Comparison of ENCODE assay signal across 16 cellular contexts in the genomic region with DNA sequence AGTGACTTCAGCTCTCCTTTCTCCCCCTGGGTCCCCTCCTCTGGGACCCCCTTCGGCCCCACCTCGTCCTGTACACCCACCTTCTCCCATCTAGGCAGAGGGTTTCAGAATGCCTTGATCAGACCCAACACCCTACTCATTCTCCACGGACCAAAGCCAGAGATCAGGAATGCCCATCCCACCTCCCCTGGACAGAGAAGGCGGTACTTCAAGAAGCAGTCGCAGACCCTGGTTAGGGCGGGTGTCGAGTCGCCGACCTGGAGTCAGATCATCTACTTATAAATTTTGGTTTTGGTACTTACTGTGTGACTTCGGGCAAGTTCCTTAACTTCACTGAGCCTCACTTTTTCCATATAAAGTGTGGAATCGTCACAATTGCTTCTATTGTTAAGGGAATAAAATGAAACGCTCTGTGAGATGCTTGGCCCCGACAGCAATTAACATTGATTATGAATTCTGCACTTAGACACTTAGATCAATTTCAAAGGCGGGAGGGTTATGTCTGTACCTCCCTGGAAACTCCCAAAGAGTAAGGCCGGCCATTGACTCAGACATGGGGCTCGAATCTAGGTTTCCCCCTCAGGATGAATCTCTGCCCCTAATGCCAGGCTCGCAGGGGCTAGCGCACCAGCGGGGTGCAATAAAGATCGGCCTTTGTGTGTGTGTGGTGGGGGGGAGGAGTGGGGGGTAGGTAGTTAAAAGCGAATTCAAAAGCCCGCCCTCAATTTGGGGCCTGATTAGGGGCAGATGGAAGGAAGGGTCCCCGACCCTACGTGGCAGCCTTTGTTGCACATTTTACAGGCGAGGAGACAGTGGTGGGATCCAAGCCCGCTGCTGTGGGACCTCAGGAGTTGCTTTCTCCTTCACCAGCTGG. TPM values are rescaled to one million over a fixed set of nuclear protein-coding genes. Genes with fewer than 3 reads are reported as not detected.
DNase-seq lines count a peak whose midpoint lies in the region; ATAC-seq and TF ChIP-seq lines count a peak whose summit lies in the region.
"Had no signal": no experiment of that assay in that cellular context is flagged by ENCODE, and none has a peak within 500 bp of the region (broad histone marks: within the 10 kb centered on the region; RNA-seq: fewer than 3 reads in every experiment).

No MANE protein-coding gene starts in this region.

- peaks cover 78% of the 10 kb centered on the region for H3K27me3 Mint-ChIP-seq in activated naive CD8-positive, alpha-beta T cell treated with anti-CD3 and anti-CD28 coated beads, Interleukin-2, amount 10 ng/mL, durations not matched to agents 7 days and 5 days
- H3K27me3 Mint-ChIP-seq in activated naive CD8-positive, alpha-beta T cell treated with anti-CD3 and anti-CD28 coated beads, Interleukin-2, amount 50 U/mL, for 24 hours: peaks cover 77% of the 10 kb centered on the region
- H3K27me3 Mint-ChIP-seq in brain (no peaks in the 10 kb centered on the region), mesothelial cell of epicardium (ENCODE audit: low read depth) (peaks cover 82% of the 10 kb centered on the region)

- DNase-seq in activated naive CD8-positive, alpha-beta T cell treated with anti-CD3 and anti-CD28 coated beads, Interleukin-2, amount 10 ng/mL, durations not matched to agents 7 days and 5 days: no peak
- DNase-seq in activated naive CD8-positive, alpha-beta T cell treated with anti-CD3 and anti-CD28 coated beads, Interleukin-2, amount 50 U/mL, for 24 hours: no peak
- DNase-seq in mesothelial cell of epicardium (ENCODE audit: low spot score in 2 of 2, unreplicated experiment in 2 of 2): no peak
- no peak for DNase-seq in smooth muscle cell (lab: John Stamatoyannopoulos, UW; ENCODE audit: unreplicated experiment)
- no peak for DNase-seq in NCI-H446 treated with DMSO at 0.1 percent for 48 hours (lab: John Stamatoyannopoulos, UW)
- DNase-seq in anterior cingulate cortex (lab: John Stamatoyannopoulos, UW): no peak
- no peak for DNase-seq in NCI-H1694 (lab: John Stamatoyannopoulos, UW)
- DNase-seq: Calu3; CD4-positive, CD25-positive, alpha-beta regulatory T cell; KG1; NCI-H1048; NCI-H446; NCI-H748 treated with DMSO at 0.1 percent for 48 hours; Right ventricle myocardium superior had no signal

- H3K4me1 ChIP-seq in smooth muscle cell (ENCODE audit: low read depth): peaks cover 12% of the 10 kb centered on the region

- WGBS in smooth muscle cell (ENCODE audit: low lambda C conversion rate): 26% methylated on average over 25 of the region's 26 CpGs

- peak overlapping the region; percentile 80 for H3K4me2 ChIP-seq in smooth muscle cell

- H3K27ac Mint-ChIP-seq in activated naive CD8-positive, alpha-beta T cell treated with anti-CD3 and anti-CD28 coated beads, Interleukin-2, amount 10 ng/mL, durations not matched to agents 7 days and 5 days: peak overlapping the region; percentile 61
- H3K27ac Mint-ChIP-seq in activated naive CD8-positive, alpha-beta T cell treated with anti-CD3 and anti-CD28 coated beads, Interleukin-2, amount 50 U/mL, for 24 hours: no peak overlapping the region
- peak overlapping the region in 1 of 5 experiments; percentile 20 for H3K27ac Mint-ChIP-seq in brain
- no peak overlapping the region for H3K27ac Mint-ChIP-seq in mesothelial cell of epicardium
- H3K27ac Mint-ChIP-seq: CD4-positive, CD25-positive, alpha-beta regulatory T cell had no signal

- peaks cover 4% of the 10 kb centered on the region for H4K20me1 ChIP-seq in smooth muscle cell (ENCODE audit: low read depth)

- no peaks in the 10 kb centered on the region for H3K9me3 ChIP-seq in smooth muscle cell (replicated peaks; ENCODE audit: low read depth)

- TF ChIP-seq CTCF in brain (conservative IDR thresholded peaks at IDR 0.05) (no peak), mesothelial cell of epicardium (IDR thresholded peaks at IDR 0.05; ENCODE audit: unreplicated experiment) (no peak), smooth muscle cell (IDR thresholded peaks at IDR 0.05; ENCODE audit: borderline replicate concordance, insufficient read depth, poor library complexity, severe bottlenecking) (no peak)

- H3K9me3 Mint-ChIP-seq in activated naive CD8-positive, alpha-beta T cell treated with anti-CD3 and anti-CD28 coated beads, Interleukin-2, amount 10 ng/mL, durations not matched to agents 7 days and 5 days: no peaks in the 10 kb centered on the region
- H3K9me3 Mint-ChIP-seq in activated naive CD8-positive, alpha-beta T cell treated with anti-CD3 and anti-CD28 coated beads, Interleukin-2, amount 50 U/mL, for 24 hours: no peaks in the 10 kb centered on the region
- H3K9me3 Mint-ChIP-seq in brain (peaks cover 6 to 19% (median 9%) of the 10 kb centered on the region in 5 experiments), mesothelial cell of epicardium (no peaks in the 10 kb centered on the region)

- peaks cover 15% of the 10 kb centered on the region for H3F3A ChIP-seq in smooth muscle cell (ENCODE audit: low read depth)

- H2AFZ ChIP-seq in smooth muscle cell (ENCODE audit: low read depth): no peak overlapping the region

- ATAC-seq in activated naive CD8-positive, alpha-beta T cell treated with anti-CD3 and anti-CD28 coated beads, Interleukin-2, amount 10 ng/mL, durations not matched to agents 7 days and 5 days (ENCODE audit: low read depth): no peak
- ATAC-seq in activated naive CD8-positive, alpha-beta T cell treated with anti-CD3 and anti-CD28 coated beads, Interleukin-2, amount 50 U/mL, for 24 hours: no peak
- ATAC-seq: Panc1 had no signal

- H3K79me2 ChIP-seq in smooth muscle cell (ENCODE audit: low read depth): no peaks in the 10 kb centered on the region

- no peaks in the 10 kb centered on the region for H3K36me3 ChIP-seq in smooth muscle cell (ENCODE audit: low read depth)

- H3K4me1 Mint-ChIP-seq in activated naive CD8-positive, alpha-beta T cell treated with anti-CD3 and anti-CD28 coated beads, Interleukin-2, amount 10 ng/mL, durations not matched to agents 7 days and 5 days: peaks cover 14% of the 10 kb centered on the region
- H3K4me1 Mint-ChIP-seq in activated naive CD8-positive, alpha-beta T cell treated with anti-CD3 and anti-CD28 coated beads, Interleukin-2, amount 50 U/mL, for 24 hours: peaks cover 27% of the 10 kb centered on the region
- H3K4me1 Mint-ChIP-seq in brain (peaks cover 49% of the 10 kb centered on the region), mesothelial cell of epicardium (peaks cover 64% of the 10 kb centered on the region)

- H3K27me3 ChIP-seq in smooth muscle cell (ENCODE audit: low read depth): peaks cover 100% of the 10 kb centered on the region

- no peaks in the 10 kb centered on the region for H3K36me3 Mint-ChIP-seq in activated naive CD8-positive, alpha-beta T cell treated with anti-CD3 and anti-CD28 coated beads, Interleukin-2, amount 10 ng/mL, durations not matched to agents 7 days and 5 days
- peaks cover 3% of the 10 kb centered on the region for H3K36me3 Mint-ChIP-seq in activated naive CD8-positive, alpha-beta T cell treated with anti-CD3 and anti-CD28 coated beads, Interleukin-2, amount 50 U/mL, for 24 hours (ENCODE audit: low read depth)
- H3K36me3 Mint-ChIP-seq in brain: peaks cover 10% of the 10 kb centered on the region
- peaks cover 10% of the 10 kb centered on the region for H3K36me3 Mint-ChIP-seq in mesothelial cell of epicardium
- H3K36me3 Mint-ChIP-seq: CD4-positive, CD25-positive, alpha-beta regulatory T cell had no signal

- no peak overlapping the region for H3K4me3 ChIP-seq in smooth muscle cell

- H3K4me3 Mint-ChIP-seq in activated naive CD8-positive, alpha-beta T cell treated with anti-CD3 and anti-CD28 coated beads, Interleukin-2, amount 10 ng/mL, durations not matched to agents 7 days and 5 days: no peak overlapping the region
- no peak overlapping the region for H3K4me3 Mint-ChIP-seq in activated naive CD8-positive, alpha-beta T cell treated with anti-CD3 and anti-CD28 coated beads, Interleukin-2, amount 50 U/mL, for 24 hours
- peak overlapping the region in 3 of 5 experiments; percentile 16 to 77 (median 32) for H3K4me3 Mint-ChIP-seq in brain
- H3K4me3 Mint-ChIP-seq in mesothelial cell of epicardium: peak overlapping the region; percentile 28

- no peak overlapping the region for H3K9ac ChIP-seq in smooth muscle cell (ENCODE audit: low read depth)

- POLR2A ChIA-PET in activated naive CD8-positive, alpha-beta T cell treated with anti-CD3 and anti-CD28 coated beads, Interleukin-2, amount 10 ng/mL, durations not matched to agents 7 days and 5 days (lab: Charles Lee): no interaction called here

- no peak overlapping the region for H3K27ac ChIP-seq in smooth muscle cell (ENCODE audit: low read depth)

RNA-seq across cellular contexts. Expression of gene MSX1, which starts 9.3 kb away (rescaled TPM):
- not detected for total RNA-seq in activated naive CD8-positive, alpha-beta T cell treated with anti-CD3 and anti-CD28 coated beads, Interleukin-2, amount 10 ng/mL, durations not matched to agents 7 days and 5 days
- polyA plus RNA-seq in brain (ENCODE audit: insufficient read depth, low read depth, low replicate concordance) (4.8 TPM), smooth muscle cell (27.5 and 34.1 TPM in 2 replicates)
- total RNA-seq in mesothelial cell of epicardium (44.9 to 50.3 TPM (median 46.0 TPM) in 3 replicates), smooth muscle cell (13.4 and 15.5 TPM in 2 replicates)

Comparison
In these comparisons a context has a peak if more than half of its experiments do, and no peak if none do; other contexts are left out.
1. H3K4me3 Mint-ChIP-seq: peak in brain (3 of 5) and mesothelial cell of epicardium (single experiment); none in activated naive CD8-positive, alpha-beta T cell treated with anti-CD3 and anti-CD28 coated beads, Interleukin-2, amount 10 ng/mL, durations not matched to agents 7 days and 5 days (single experiment) and activated naive CD8-positive, alpha-beta T cell treated with anti-CD3 and anti-CD28 coated beads, Interleukin-2, amount 50 U/mL, for 24 hours (single experiment).
2. RNA of gene MSX1, which starts 9.3 kb away (total RNA-seq): 44.9 to 50.3 TPM in mesothelial cell of epicardium and 13.4 to 15.5 TPM in smooth muscle cell; not detected in activated naive CD8-positive, alpha-beta T cell treated with anti-CD3 and anti-CD28 coated beads, Interleukin-2, amount 10 ng/mL, durations not matched to agents 7 days and 5 days; every median in the first group is over 10 times any median in the second.